In the genomic region with DNA sequence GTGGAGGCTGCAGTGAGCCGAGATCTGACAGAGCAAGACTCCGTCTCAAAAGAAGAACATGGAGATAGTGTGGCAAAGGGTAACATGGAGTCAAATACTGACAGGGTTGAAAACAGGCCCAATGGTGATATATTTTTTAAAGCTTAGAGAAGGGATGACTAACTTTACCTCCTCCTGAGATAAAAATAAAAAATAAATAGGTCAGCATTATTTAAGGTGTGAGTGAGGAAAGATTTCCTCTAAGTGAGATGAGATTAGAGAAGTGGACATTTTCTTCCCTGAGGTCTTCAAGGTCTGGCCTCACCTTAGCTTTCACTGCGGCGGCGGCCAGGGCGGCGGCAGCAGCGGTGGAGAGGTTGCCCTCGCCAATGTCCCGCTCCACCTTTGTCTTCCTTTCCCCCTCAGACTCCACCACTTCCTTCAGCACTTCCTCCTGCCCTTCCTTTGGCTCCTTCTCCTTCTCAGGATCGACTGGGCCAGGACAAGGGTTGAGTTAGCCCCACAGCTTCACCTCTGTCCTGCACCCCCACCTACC, we compare ENCODE assay signal across 1 cellular context.
TF ChIP-seq lines count a peak whose summit lies in the region.

No MANE protein-coding gene starts in this region.

TF ChIP-seq in A549, 52 proteins besides CTCF, POLR2A, EP300 and RAD21:
- TF ChIP-seq KDM5A (IDR thresholded peaks at IDR 0.05) (no peak), HOXB5 (CRISPR knock-in tag; IDR thresholded peaks at IDR 0.05) (no peak), ZC3H11A (IDR thresholded peaks at IDR 0.05) (no peak), FOSL2 (IDR thresholded peaks at IDR 0.05) (no peak), FOSL2 (CRISPR knock-in tag; IDR thresholded peaks at IDR 0.05) (no peak), MAFK (IDR thresholded peaks at IDR 0.05; ENCODE audit: partially characterized antibody) (peak; percentile 86)
- TF ChIP-seq, protein P1, sequence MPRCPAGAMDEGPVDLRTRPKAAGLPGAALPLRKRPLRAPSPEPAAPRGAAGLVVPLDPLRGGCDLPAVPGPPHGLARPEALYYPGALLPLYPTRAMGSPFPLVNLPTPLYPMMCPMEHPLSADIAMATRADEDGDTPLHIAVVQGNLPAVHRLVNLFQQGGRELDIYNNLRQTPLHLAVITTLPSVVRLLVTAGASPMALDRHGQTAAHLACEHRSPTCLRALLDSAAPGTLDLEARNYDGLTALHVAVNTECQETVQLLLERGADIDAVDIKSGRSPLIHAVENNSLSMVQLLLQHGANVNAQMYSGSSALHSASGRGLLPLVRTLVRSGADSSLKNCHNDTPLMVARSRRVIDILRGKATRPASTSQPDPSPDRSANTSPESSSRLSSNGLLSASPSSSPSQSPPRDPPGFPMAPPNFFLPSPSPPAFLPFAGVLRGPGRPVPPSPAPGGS (IDR thresholded peaks at IDR 0.05), result no peak
